1 cellular context compared by ENCODE assay signal in the genomic region with DNA sequence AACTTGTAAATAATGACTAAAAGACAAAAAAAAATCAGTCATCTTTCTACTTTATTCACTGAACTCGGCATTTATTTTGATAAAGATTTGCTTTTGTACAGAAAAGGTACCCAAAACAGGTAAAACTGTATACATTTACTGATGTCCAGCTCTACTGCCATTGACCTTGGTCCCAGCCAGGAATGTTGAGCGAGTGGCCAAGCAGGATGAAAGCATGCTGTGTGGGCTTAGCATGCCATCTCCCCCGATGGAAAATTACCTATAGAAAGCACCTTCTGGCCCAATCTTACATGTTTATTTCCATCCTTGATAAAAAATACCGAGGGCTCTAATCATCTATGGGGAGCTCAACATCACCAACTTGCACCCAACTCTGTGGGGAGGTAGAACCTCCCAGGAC.
TF ChIP-seq lines count a peak whose summit lies in the region.

No MANE protein-coding gene starts in this region.

TF ChIP-seq in GM23338, 12 proteins besides CTCF, POLR2A, EP300 and RAD21 (continued from another document):
- no peak for TF ChIP-seq ZNF462 (CRISPR knock-in tag; IDR thresholded peaks at IDR 0.05)
- TF ChIP-seq NANOG (IDR thresholded peaks at IDR 0.05; ENCODE audit: borderline replicate concordance): no peak
TF ChIP-seq in GM23338: peak in this region for 0.
